Comparison of ENCODE assay signal across 1 cellular context in genomic region chr2:109024477-109024876, GRCh38.
TF ChIP-seq lines count a peak whose summit lies in the region.

No MANE protein-coding gene starts in this region.

TF ChIP-seq in H1, 55 proteins besides CTCF, POLR2A, EP300 and RAD21:
- TF ChIP-seq SIRT6 (IDR thresholded peaks at IDR 0.05; ENCODE audit: low read length) (no peak), RBBP5 (IDR thresholded peaks at IDR 0.05; ENCODE audit: borderline replicate concordance, low read depth, low read length) (no peak), BRCA1 (IDR thresholded peaks at IDR 0.05; ENCODE audit: low read depth, low read length) (no peak), TCF12 (IDR thresholded peaks at IDR 0.05; ENCODE audit: low read depth, low read length) (no peak), HDAC2 (IDR thresholded peaks at IDR 0.05; ENCODE audit: borderline replicate concordance in 1 of 2, low read depth in 2 of 2, low read length in 2 of 2) (no peak), CBX5 (IDR thresholded peaks at IDR 0.05; ENCODE audit: low read depth, low read length) (no peak), USF2 (IDR thresholded peaks at IDR 0.05; ENCODE audit: low read length) (no peak), CHD2 (IDR thresholded peaks at IDR 0.05; ENCODE audit: low read length) (no peak)
